ENCODE assay signal across 11 cellular contexts in genomic region chr12:48882325-48882687, GRCh38. TPM values are rescaled to one million over a fixed set of nuclear protein-coding genes. Genes with fewer than 3 reads are reported as not detected.
DNase-seq lines count a peak whose midpoint lies in the region; FAIRE-seq and TF ChIP-seq lines count a peak whose summit lies in the region.
"Had no signal": no experiment of that assay in that cellular context is flagged by ENCODE, and none has a peak within 500 bp of the region (broad histone marks: within the 10 kb centered on the region; RNA-seq: fewer than 3 reads in every experiment).

No MANE protein-coding gene starts in this region.

- CTCF ChIA-PET in endothelial cell of umbilical vein (lab: Charles Lee), result interaction anchor here (1.2 to 6.2 kb wide), 7 partner anchors 8 to 114 kb away, joined by 3 to 80 read pairs (median 4); partner anchors contain the start of genes DDX23 and RND1

- no peaks in the 10 kb centered on the region for H3K36me3 ChIP-seq in endothelial cell of umbilical vein (ENCODE audit: control insufficient read depth in 2 of 2, extremely low read depth in 1 of 2, insufficient read depth in 2 of 2, low read length in 2 of 2)
- no peaks in the 10 kb centered on the region for H3K36me3 ChIP-seq in tibial artery

- H3K4me3 ChIP-seq in endothelial cell of umbilical vein (replicated peaks in 1 of 3; ENCODE audit: insufficient read depth in 1 of 3, low read depth in 1 of 3, low read length in 3 of 3) (peak overlapping the region in 1 of 3 experiments; percentile 47), tibial artery (peak overlapping the region; percentile 13 to 36)

- peak; percentile 97 for FAIRE-seq in endothelial cell of umbilical vein (lab: Jason Lieb, UNC)
- FAIRE-seq: colon had no signal

- H3K9me3 ChIP-seq in endothelial cell of umbilical vein (replicated peaks; ENCODE audit: control insufficient read depth, insufficient read depth, low read length) (no peaks in the 10 kb centered on the region), tibial artery (no peaks in the 10 kb centered on the region)

- peak overlapping the region; percentile 44 for H3K4me2 ChIP-seq in endothelial cell of umbilical vein (ENCODE audit: insufficient read depth, low read length)

- H3K79me2 ChIP-seq in endothelial cell of umbilical vein (ENCODE audit: control insufficient read depth, insufficient read depth, low read length), result no peaks in the 10 kb centered on the region

- intact Hi-C loops in endothelial cell of umbilical vein (cut with micrococcal nuclease), result loop anchor here (2.0 kb wide), 2 partner anchors 18 to 30 kb away; partner anchors contain the start of genes DDX23 and RND1
- intact Hi-C loops in tibial artery (cut with DNase I; ENCODE audit: low total_unique reads), result no loop called here

- no peaks in the 10 kb centered on the region for H3K9me1 ChIP-seq in endothelial cell of umbilical vein (replicated peaks; ENCODE audit: control insufficient read depth, extremely low read depth, insufficient read depth, low read length)

- H3K27me3 ChIP-seq in endothelial cell of umbilical vein (ENCODE audit: control insufficient read depth in 2 of 2, insufficient read depth in 2 of 2, low read length in 2 of 2) (no peaks in the 10 kb centered on the region), tibial artery (peaks cover 0 to 14% of the 10 kb centered on the region in 2 donors)

- BruUV-seq in endothelial cell of umbilical vein (replicated peaks; lab: Mats Ljungman, UMichigan), result no TSS peak

- POLR2A ChIA-PET in endothelial cell of umbilical vein (lab: Charles Lee), result interaction anchor here (1.0 to 1.5 kb wide), 2 partner anchors 16 kb away, joined by 3 to 5 read pairs; partner anchors contain the start of gene RND1

- no peaks in the 10 kb centered on the region for H4K20me1 ChIP-seq in endothelial cell of umbilical vein (replicated peaks; ENCODE audit: control insufficient read depth, extremely low read depth, insufficient read depth, low read length)

- dilution Hi-C loops in endothelial cell of umbilical vein (cut with MboI; ENCODE audit: extremely low pct_ligation_motif_present, low sequenced_read_pairs), result no loop called here

- H3K4me1 ChIP-seq in endothelial cell of umbilical vein (ENCODE audit: control insufficient read depth, extremely low read depth, insufficient read depth, low read length), result peaks cover 29% of the 10 kb centered on the region
- peaks cover 0 to 15% (median 11%) of the 10 kb centered on the region in 4 donors for H3K4me1 ChIP-seq in tibial artery

- peak overlapping the region; percentile 81 for H3K27ac ChIP-seq in endothelial cell of umbilical vein (ENCODE audit: insufficient read depth, low read depth, low read length)
- H3K27ac ChIP-seq in tibial artery, result no peak overlapping the region
- H3K27ac ChIP-seq: 22Rv1 had no signal

- peak overlapping the region; percentile 88 for H2AFZ ChIP-seq in endothelial cell of umbilical vein (ENCODE audit: low read depth, low read length)

- H3K9ac ChIP-seq in endothelial cell of umbilical vein (replicated peaks; ENCODE audit: extremely low read depth, insufficient read depth, low read length), result peak overlapping the region; percentile 56

- DNase-seq in DMS53 (lab: John Stamatoyannopoulos, UW) (peak; percentile 57), DMS53 treated with DMSO at 0.1 percent for 48 hours (lab: John Stamatoyannopoulos, UW; ENCODE audit: unreplicated experiment) (no peak), endothelial cell of umbilical vein (ENCODE audit: low read depth, low spot score) (peak; percentile 96), left kidney (ENCODE audit: low read depth, low spot score) (peak; percentile 78), tibial artery (peak in 1 of 2 donors; percentile 24), SW 1271 (lab: John Stamatoyannopoulos, UW) (no peak), NCI-H2171 (lab: John Stamatoyannopoulos, UW) (no peak)
- DNase-seq in activated CD8-positive, alpha-beta memory T cell treated with anti-CD3 and anti-CD28 coated beads, Interleukin-2, amount 50 U/mL, for 4 hours, result no peak
- DNase-seq: natural killer cell had no signal

- no peak for TF ChIP-seq POLR2A in endothelial cell of umbilical vein (IDR thresholded peaks at IDR 0.05; ENCODE audit: low read depth, low read length)

- TF ChIP-seq CTCF in endothelial cell of umbilical vein (IDR thresholded peaks at IDR 0.05; ENCODE audit: extremely low read depth in 1 of 2, insufficient read depth in 1 of 2, low read depth in 1 of 2, low read length in 2 of 2) (no peak), tibial artery (IDR thresholded peaks at IDR 0.05) (no peak)

TF ChIP-seq in endothelial cell of umbilical vein, 7 proteins besides CTCF, POLR2A, EP300 and RAD21:
- TF ChIP-seq POLR2AphosphoS5 (IDR thresholded peaks at IDR 0.05; ENCODE audit: insufficient read depth, low read depth, low read length) (peak; percentile 46), FOS (IDR thresholded peaks at IDR 0.05; ENCODE audit: borderline replicate concordance, insufficient read depth, low read length) (no peak), GATA2 (IDR thresholded peaks at IDR 0.05; ENCODE audit: insufficient read depth, insufficient read length, low read depth, low read length) (peak; percentile 10), MAX (IDR thresholded peaks at IDR 0.05; ENCODE audit: insufficient read depth, insufficient read length) (no peak), EZH2 (IDR thresholded peaks at IDR 0.05; ENCODE audit: borderline replicate concordance, low read depth, low read length, severe bottlenecking) (no peak), MYC (IDR thresholded peaks at IDR 0.05; ENCODE audit: low read depth, low read length) (no peak), JUN (IDR thresholded peaks at IDR 0.05; ENCODE audit: borderline replicate concordance, insufficient read depth, insufficient read length, low read depth) (peak; percentile 27)

RNA-seq across cellular contexts. Expression of gene RND1, which starts 16.6 kb away (rescaled TPM):
- total RNA-seq in endothelial cell of umbilical vein, result 4.0 and 4.4 TPM in 2 replicates
- 5.2 and 9.9 TPM in 2 replicates for polyA plus RNA-seq in endothelial cell of umbilical vein
- polyA plus RNA-seq in endothelial cell of umbilical vein (2011; cell fraction: cytosol; rRNA removed), result 9.8 and 11.5 TPM in 2 replicates
- polyA plus RNA-seq in endothelial cell of umbilical vein (2011; cell fraction: nucleus; rRNA removed), result 34.0 and 46.2 TPM in 2 replicates
- polyA plus RNA-seq in endothelial cell of umbilical vein (2012), result 10.9 and 17.4 TPM in 2 replicates
- polyA minus RNA-seq in endothelial cell of umbilical vein, result 9.4 and 16.2 TPM in 2 replicates
- polyA minus RNA-seq in endothelial cell of umbilical vein (2011; cell fraction: cytosol; rRNA and poly(A)+ RNA removed), result not detected
- 21.3 and 21.6 TPM in 2 replicates for polyA minus RNA-seq in endothelial cell of umbilical vein (2011; cell fraction: nucleus; rRNA and poly(A)+ RNA removed)

RNA-seq across cellular contexts. Expression of gene DDX23, which starts 30.3 kb away (rescaled TPM):
- total RNA-seq in endothelial cell of umbilical vein, result 101 and 107 TPM in 2 replicates
- 47.4 and 56.0 TPM in 2 replicates for polyA plus RNA-seq in endothelial cell of umbilical vein
- 59.5 and 70.1 TPM in 2 replicates for polyA plus RNA-seq in endothelial cell of umbilical vein (2011; cell fraction: cytosol; rRNA removed)
- 228 and 250 TPM in 2 replicates for polyA plus RNA-seq in endothelial cell of umbilical vein (2011; cell fraction: nucleus; rRNA removed)
- polyA plus RNA-seq in endothelial cell of umbilical vein (2012), result 97.9 and 115 TPM in 2 replicates
- 81.5 and 115 TPM in 2 replicates for polyA minus RNA-seq in endothelial cell of umbilical vein
- polyA minus RNA-seq in endothelial cell of umbilical vein (2011; cell fraction: cytosol; rRNA and poly(A)+ RNA removed), result 37.9 TPM
- polyA minus RNA-seq in endothelial cell of umbilical vein (2011; cell fraction: nucleus; rRNA and poly(A)+ RNA removed), result 49.7 and 67.7 TPM in 2 replicates

RNA-seq across cellular contexts. Expression of gene FKBP11, which starts 43.0 kb away (rescaled TPM):
- 78.9 and 81.2 TPM in 2 replicates for total RNA-seq in endothelial cell of umbilical vein
- polyA plus RNA-seq in endothelial cell of umbilical vein, result 74.2 and 81.7 TPM in 2 replicates
- 64.0 and 69.3 TPM in 2 replicates for polyA plus RNA-seq in endothelial cell of umbilical vein (2011; cell fraction: cytosol; rRNA removed)
- polyA plus RNA-seq in endothelial cell of umbilical vein (2011; cell fraction: nucleus; rRNA removed), result 111 and 117 TPM in 2 replicates
- 97.3 and 112 TPM in 2 replicates for polyA plus RNA-seq in endothelial cell of umbilical vein (2012)
- 67.9 and 75.2 TPM in 2 replicates for polyA minus RNA-seq in endothelial cell of umbilical vein
- polyA minus RNA-seq in endothelial cell of umbilical vein (2011; cell fraction: cytosol; rRNA and poly(A)+ RNA removed), result 48.5 TPM
- polyA minus RNA-seq in endothelial cell of umbilical vein (2011; cell fraction: nucleus; rRNA and poly(A)+ RNA removed), result 32.5 and 33.9 TPM in 2 replicates

Comparison
In these comparisons a context has a peak if more than half of its experiments do, and no peak if none do; other contexts are left out.
1. DNase-seq: peak in DMS53 (single experiment), endothelial cell of umbilical vein (single experiment) and left kidney (single experiment); none in DMS53 treated with DMSO at 0.1 percent for 48 hours (single experiment), activated CD8-positive, alpha-beta memory T cell treated with anti-CD3 and anti-CD28 coated beads, Interleukin-2, amount 50 U/mL, for 4 hours (single experiment), SW 1271 (0 of 2) and NCI-H2171 (single experiment).